In the genomic region with DNA sequence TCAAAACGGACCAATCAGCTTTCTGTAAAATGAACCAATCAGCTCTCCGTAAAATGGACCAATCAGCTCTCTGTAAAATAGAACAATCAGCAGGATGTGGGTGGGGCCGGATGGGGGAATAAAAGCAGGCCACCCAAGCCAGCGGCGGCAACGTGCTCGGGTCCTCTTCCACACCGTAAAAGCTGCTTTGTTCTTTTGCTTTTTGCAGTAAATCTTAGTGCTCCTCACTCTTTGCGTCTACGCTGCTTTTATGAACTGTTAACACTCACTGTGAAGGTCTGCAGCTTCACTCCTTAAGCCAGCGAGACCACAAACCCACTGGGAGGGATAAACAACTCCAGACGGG, we compare ENCODE assay signal across 1 cellular context.
TF ChIP-seq lines count a peak whose summit lies in the region.

No MANE protein-coding gene starts in this region.

TF ChIP-seq in IMR-90, 13 proteins besides CTCF, POLR2A, EP300 and RAD21:
- TF ChIP-seq USF2 (IDR thresholded peaks at IDR 0.05; ENCODE audit: low read depth, low read length): no peak
- TF ChIP-seq NFE2L2 (IDR thresholded peaks at IDR 0.05; ENCODE audit: low read depth, low read length): no peak
- no peak for TF ChIP-seq SMC3 (IDR thresholded peaks at IDR 0.05; ENCODE audit: low read depth, low read length)
- no peak for TF ChIP-seq RFX5 (IDR thresholded peaks at IDR 0.05; ENCODE audit: low read depth, low read length)
- TF ChIP-seq BHLHE40 (IDR thresholded peaks at IDR 0.05; ENCODE audit: low read depth, low read length): no peak
- TF ChIP-seq MXI1 (IDR thresholded peaks at IDR 0.05; ENCODE audit: borderline replicate concordance, low read depth, low read length): no peak
- TF ChIP-seq FOS (IDR thresholded peaks at IDR 0.05; ENCODE audit: low read depth, low read length): no peak
- no peak for TF ChIP-seq RCOR1 (IDR thresholded peaks at IDR 0.05; ENCODE audit: insufficient replicate concordance, low read length)
- TF ChIP-seq CEBPB (IDR thresholded peaks at IDR 0.05; ENCODE audit: low read depth, low read length): no peak
- no peak for TF ChIP-seq MAZ (IDR thresholded peaks at IDR 0.05; ENCODE audit: borderline replicate concordance, low read depth, low read length)
- TF ChIP-seq ELK1 (IDR thresholded peaks at IDR 0.05; ENCODE audit: borderline replicate concordance, low read depth, low read length): no peak
- no peak for TF ChIP-seq MAFK (IDR thresholded peaks at IDR 0.05; ENCODE audit: low read depth, low read length)
- no peak for TF ChIP-seq CHD1 (IDR thresholded peaks at IDR 0.05; ENCODE audit: low read depth, low read length)
